Comparison of ENCODE assay signal across 9 cellular contexts in genomic region chr1:117312453-117313138, GRCh38. TPM values are rescaled to one million over a fixed set of nuclear protein-coding genes. Genes with fewer than 3 reads are reported as not detected.
DNase-seq lines count a peak whose midpoint lies in the region; ATAC-seq and TF ChIP-seq lines count a peak whose summit lies in the region.
"Had no signal": no experiment of that assay in that cellular context is flagged by ENCODE, and none has a peak within 500 bp of the region (broad histone marks: within the 10 kb centered on the region; RNA-seq: fewer than 3 reads in every experiment).

No MANE protein-coding gene starts in this region.

- H3K27me3 Mint-ChIP-seq in osteocyte (ENCODE audit: unreplicated experiment), result peaks cover 10% of the 10 kb centered on the region

- no peak for ATAC-seq in activated naive CD4-positive, alpha-beta T cell treated with anti-CD3 and anti-CD28 coated beads, Interleukin-2, amount 50 U/mL, for 72 hours
- ATAC-seq in GM18858 (IDR thresholded peaks at IDR 0.05; ENCODE audit: unreplicated experiment), result no peak

- H3K4me2 ChIP-seq in KMS-11, result no peak overlapping the region

- peak; percentile 3 for DNase-seq in GM04504 (ENCODE audit: low read depth)
- DNase-seq in cardiac fibroblast (ENCODE audit: low read depth in 2 of 2), result peak; percentile 63
- no peak for DNase-seq in osteocyte (ENCODE audit: extremely low spot score, unreplicated experiment)
- DNase-seq in NCI-H128 (lab: John Stamatoyannopoulos, UW; ENCODE audit: unreplicated experiment), result no peak
- DNase-seq in activated naive CD4-positive, alpha-beta T cell treated with anti-CD3 and anti-CD28 coated beads, Interleukin-2, amount 50 U/mL, for 72 hours (ENCODE audit: low spot score in 2 of 2), result no peak
- DNase-seq in KG1 (lab: John Stamatoyannopoulos, UW), result no peak

- H3K4me3 Mint-ChIP-seq in osteocyte (ENCODE audit: unreplicated experiment), result no peak overlapping the region
- H3K4me3 Mint-ChIP-seq: nephron had no signal

- 0 out of 2 replicates have a peak, but pooled peaks have one; percentile 21 for TF ChIP-seq CTCF in KMS-11 (conservative IDR thresholded peaks at IDR 0.05; ENCODE audit: low read depth, low read length)
- TF ChIP-seq CTCF in cardiac fibroblast (IDR thresholded peaks at IDR 0.05; ENCODE audit: low read depth, low read length), result peak; percentile 76
- peak; percentile 29 for TF ChIP-seq CTCF in osteocyte (IDR thresholded peaks at IDR 0.05)

- no peaks in the 10 kb centered on the region for H3K4me1 ChIP-seq in KMS-11 (ENCODE audit: low read depth, poor library complexity, severe bottlenecking)

- H3K9ac ChIP-seq in KMS-11, result no peak overlapping the region

- H2AFZ ChIP-seq in KMS-11 (ENCODE audit: low read depth), result no peak overlapping the region

- no peaks in the 10 kb centered on the region for H3K4me1 Mint-ChIP-seq in osteocyte (ENCODE audit: unreplicated experiment)
- H3K4me1 Mint-ChIP-seq: nephron had no signal

- H3K27ac ChIP-seq in KMS-11, result no peak overlapping the region

- no peaks in the 10 kb centered on the region for H3K79me2 ChIP-seq in KMS-11 (ENCODE audit: insufficient read depth, low read depth)

- no peaks in the 10 kb centered on the region for H3K9me3 Mint-ChIP-seq in osteocyte (ENCODE audit: unreplicated experiment)
- H3K9me3 Mint-ChIP-seq in activated naive CD4-positive, alpha-beta T cell treated with anti-CD3 and anti-CD28 coated beads, Interleukin-2, amount 50 U/mL, for 72 hours, result peaks cover 0 to under 1% of the 10 kb centered on the region in 2 donors

- H3K4me3 ChIP-seq in KMS-11 (IDR thresholded peaks at IDR 0.05; ENCODE audit: insufficient read depth, low read depth, low read length), result no peak overlapping the region
- no peak overlapping the region for H3K4me3 ChIP-seq in cardiac fibroblast (replicated peaks in 1 of 2; ENCODE audit: low read depth in 2 of 2, low read length in 2 of 2)

- no peaks in the 10 kb centered on the region for H3K27me3 ChIP-seq in KMS-11 (ENCODE audit: insufficient read depth, low read depth)

- H3K36me3 ChIP-seq in KMS-11 (ENCODE audit: insufficient read depth), result no peaks in the 10 kb centered on the region

- H3K27ac Mint-ChIP-seq in osteocyte (ENCODE audit: unreplicated experiment), result no peak overlapping the region
- H3K27ac Mint-ChIP-seq in activated naive CD4-positive, alpha-beta T cell treated with anti-CD3 and anti-CD28 coated beads, Interleukin-2, amount 50 U/mL, for 72 hours, result no peak overlapping the region
- H3K27ac Mint-ChIP-seq: nephron had no signal

- H3K36me3 Mint-ChIP-seq in osteocyte (ENCODE audit: unreplicated experiment), result no peaks in the 10 kb centered on the region
- H3K36me3 Mint-ChIP-seq in activated naive CD4-positive, alpha-beta T cell treated with anti-CD3 and anti-CD28 coated beads, Interleukin-2, amount 50 U/mL, for 72 hours, result no peaks in the 10 kb centered on the region

- H4K20me1 ChIP-seq in KMS-11 (ENCODE audit: insufficient read depth), result no peaks in the 10 kb centered on the region

RNA-seq across cellular contexts. Expression of gene MAN1A2, which starts 54.7 kb away (rescaled TPM):
- 48.3 and 53.7 TPM in 2 replicates for total RNA-seq in osteocyte
- 10 to 100 TPM; 17.8 to 18.4 TPM for total RNA-seq in activated naive CD4-positive, alpha-beta T cell treated with anti-CD3 and anti-CD28 coated beads, Interleukin-2, amount 50 U/mL, for 72 hours

Comparison
In these comparisons a context has a peak if more than half of its experiments do, and no peak if none do; other contexts are left out.
1. DNase-seq: peak in GM04504 (single experiment) and cardiac fibroblast (2 of 2); none in osteocyte (single experiment), NCI-H128 (single experiment), activated naive CD4-positive, alpha-beta T cell treated with anti-CD3 and anti-CD28 coated beads, Interleukin-2, amount 50 U/mL, for 72 hours (0 of 2) and KG1 (single experiment).
2. CTCF ChIP-seq: peak in every context shown above with its lines; median percentile 76 in cardiac fibroblast; 29 in osteocyte; 21 in KMS-11.